In genomic region chr20:17825949-17826843, GRCh38 we compare ENCODE assay signal across 9 cellular contexts.
A peak's percentile ranks its signal among the peaks of the same experiment; 100 is the strongest.
DNase-seq lines count a peak whose midpoint lies in the region; ATAC-seq and TF ChIP-seq lines count a peak whose summit lies in the region.
"Had no signal": no experiment of that assay in that cellular context is flagged by ENCODE, and none has a peak within 500 bp of the region (broad histone marks: within the 10 kb centered on the region; RNA-seq: fewer than 3 reads in every experiment).

No MANE protein-coding gene starts in this region.

- no peaks in the 10 kb centered on the region for H4K20me1 ChIP-seq in BLaER1

- peak overlapping the region; percentile 17 for H3K4me2 ChIP-seq in BLaER1

- no peaks in the 10 kb centered on the region for H3K9me3 Mint-ChIP-seq in activated T-helper 1 cell treated with anti-CD3 and anti-CD28 coated beads, Interleukin-12 subunit alpha, Interleukin-12 subunit beta, Interleukin-2, Interleukin-4 antibody, amounts not matched to agents 30 ng/mL and 10 ng/mL and 1 ng/mL, durations not matched to agents 14 hours and 24 hours and 36 hours

- POLR2A ChIA-PET in A673 (lab: Charles Lee; ENCODE audit: low non-redundant PET) = no interaction called here

- intact Hi-C loops in activated T-helper 1 cell treated with anti-CD3 and anti-CD28 coated beads, Interleukin-12 subunit alpha, Interleukin-12 subunit beta, Interleukin-2, Interleukin-4 antibody, amounts not matched to agents 30 ng/mL and 10 ng/mL and 1 ng/mL, durations not matched to agents 14 hours and 24 hours and 36 hours (cut with micrococcal nuclease) = loop anchor here (1.0 to 2.0 kb wide), 4 partner anchors 69 to 266 kb away; partner anchors contain the start of gene SNX5
- intact Hi-C loops in A673 (cut with micrococcal nuclease; ENCODE audit: unreplicated experiment) = no loop called here

- no peak overlapping the region for H3K4me3 Mint-ChIP-seq in activated T-helper 1 cell treated with anti-CD3 and anti-CD28 coated beads, Interleukin-12 subunit alpha, Interleukin-12 subunit beta, Interleukin-2, Interleukin-4 antibody, amounts not matched to agents 30 ng/mL and 10 ng/mL and 1 ng/mL, durations not matched to agents 14 hours and 24 hours and 36 hours

- H3K36me3 ChIP-seq in BLaER1 (no peaks in the 10 kb centered on the region), A673 (ENCODE audit: insufficient read depth, low read length, poor library complexity, severe bottlenecking) (no peaks in the 10 kb centered on the region)

- no peaks in the 10 kb centered on the region for H3K36me3 Mint-ChIP-seq in activated T-helper 1 cell treated with anti-CD3 and anti-CD28 coated beads, Interleukin-12 subunit alpha, Interleukin-12 subunit beta, Interleukin-2, Interleukin-4 antibody, amounts not matched to agents 30 ng/mL and 10 ng/mL and 1 ng/mL, durations not matched to agents 14 hours and 24 hours and 36 hours (ENCODE audit: low read depth)

- H3K27ac ChIP-seq in BLaER1 = no peak overlapping the region
- no peak overlapping the region for H3K27ac ChIP-seq in A673 (ENCODE audit: low read depth, low read length, poor library complexity, severe bottlenecking)

- no peak overlapping the region for H3K4me3 ChIP-seq in BLaER1
- H3K4me3 ChIP-seq in A673 (ENCODE audit: low read depth, low read length, poor library complexity, severe bottlenecking) = no peak overlapping the region

- CTCF ChIA-PET in A673 (lab: Charles Lee) = no interaction called here

- H3K9me3 ChIP-seq in BLaER1 (no peaks in the 10 kb centered on the region), A673 (ENCODE audit: low read depth, low read length, poor library complexity, severe bottlenecking) (no peaks in the 10 kb centered on the region)

- peak overlapping the region; percentile 71 for H3K27ac Mint-ChIP-seq in activated T-helper 1 cell treated with anti-CD3 and anti-CD28 coated beads, Interleukin-12 subunit alpha, Interleukin-12 subunit beta, Interleukin-2, Interleukin-4 antibody, amounts not matched to agents 30 ng/mL and 10 ng/mL and 1 ng/mL, durations not matched to agents 14 hours and 24 hours and 36 hours

- no TSS peak for BruUV-seq in A673 (replicated peaks; lab: Mats Ljungman, UMichigan)

- peaks cover 20% of the 10 kb centered on the region for H3K4me1 ChIP-seq in BLaER1
- H3K4me1 ChIP-seq in A673 (ENCODE audit: insufficient read depth, low read length, poor library complexity, severe bottlenecking) = no peaks in the 10 kb centered on the region

- no peak overlapping the region for H3K9ac ChIP-seq in BLaER1

- DNase-seq in activated T-helper 1 cell treated with anti-CD3 and anti-CD28 coated beads, Interleukin-12 subunit alpha, Interleukin-12 subunit beta, Interleukin-2, Interleukin-4 antibody, amounts not matched to agents 30 ng/mL and 10 ng/mL and 1 ng/mL, durations not matched to agents 14 hours and 24 hours and 36 hours (ENCODE audit: low spot score) = peak; percentile 5
- DNase-seq in UCSD-AML1 (lab: John Stamatoyannopoulos, UW; ENCODE audit: unreplicated experiment) = no peak
- DNase-seq in glomerular visceral epithelial cell (ENCODE audit: extremely low spot score) = no peak
- DNase-seq in SW 1271 (lab: John Stamatoyannopoulos, UW) = no peak
- DNase-seq in A673 (ENCODE audit: low spot score) = no peak
- DNase-seq: NCI-H69 had no signal

- H3K27me3 Mint-ChIP-seq in activated T-helper 1 cell treated with anti-CD3 and anti-CD28 coated beads, Interleukin-12 subunit alpha, Interleukin-12 subunit beta, Interleukin-2, Interleukin-4 antibody, amounts not matched to agents 30 ng/mL and 10 ng/mL and 1 ng/mL, durations not matched to agents 14 hours and 24 hours and 36 hours (ENCODE audit: insufficient read depth) = peaks cover 4% of the 10 kb centered on the region

- H3K27me3 ChIP-seq in BLaER1 (no peaks in the 10 kb centered on the region), A673 (replicated peaks; ENCODE audit: insufficient read depth, low read depth, low read length, poor library complexity) (no peaks in the 10 kb centered on the region)

- H3K4me1 Mint-ChIP-seq in activated T-helper 1 cell treated with anti-CD3 and anti-CD28 coated beads, Interleukin-12 subunit alpha, Interleukin-12 subunit beta, Interleukin-2, Interleukin-4 antibody, amounts not matched to agents 30 ng/mL and 10 ng/mL and 1 ng/mL, durations not matched to agents 14 hours and 24 hours and 36 hours (ENCODE audit: low read depth) = peaks cover 15% of the 10 kb centered on the region

- no peak for TF ChIP-seq CTCF in A673 (conservative IDR thresholded peaks at IDR 0.05; ENCODE audit: low read depth, low read length)

- ATAC-seq in GM19025 (IDR thresholded peaks at IDR 0.05; ENCODE audit: low read depth, unreplicated experiment) (peak; percentile 88), HG02970 (IDR thresholded peaks at IDR 0.05; ENCODE audit: low FRiP score, unreplicated experiment) (peak; percentile 78)
